Comparison of ENCODE assay signal across 1 cellular context in the genomic region with DNA sequence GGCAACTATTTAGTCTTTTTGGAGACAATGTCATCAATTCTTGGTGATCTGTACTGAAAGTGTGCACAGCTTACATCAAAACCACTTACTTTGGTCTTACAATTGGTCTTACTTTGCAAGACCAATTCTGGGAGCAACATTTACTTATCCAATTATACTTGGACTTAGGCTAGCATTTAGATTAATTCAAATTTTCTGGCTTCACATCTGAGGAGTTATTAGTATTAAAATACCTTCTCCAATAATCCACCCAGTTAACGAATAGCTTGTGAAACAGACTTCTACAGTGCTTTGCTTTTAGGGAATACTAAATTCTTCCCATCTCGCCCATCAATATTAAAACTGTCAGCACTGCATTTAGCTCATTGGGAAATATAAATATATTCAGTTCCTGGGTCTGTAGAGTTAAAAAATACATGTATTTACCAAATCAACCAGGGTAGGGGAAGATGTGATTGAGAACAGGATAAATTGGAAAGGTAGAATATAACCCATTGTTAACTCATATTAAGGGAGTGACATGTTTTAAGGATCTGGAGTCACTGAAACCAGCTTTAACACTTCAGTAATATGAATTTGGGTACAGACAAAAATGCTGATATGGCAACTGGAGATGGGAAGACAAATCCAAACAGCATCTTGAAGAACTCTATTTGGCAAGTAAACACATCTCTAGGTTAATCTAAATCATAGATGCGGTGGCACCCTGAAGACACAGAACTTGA.
TF ChIP-seq lines count a peak whose summit lies in the region.

No MANE protein-coding gene starts in this region.

TF ChIP-seq in SK-N-SH treated with all-trans-retinoic acid at 6 μM for 48 hours, 23 proteins besides CTCF, POLR2A, EP300 and RAD21 (continued from another document):
- TF ChIP-seq TSHZ2 (CRISPR knock-in tag; IDR thresholded peaks at IDR 0.05) = no peak
- TF ChIP-seq ISL1 (CRISPR knock-in tag; IDR thresholded peaks at IDR 0.05) = no peak
- TF ChIP-seq, protein P1, sequence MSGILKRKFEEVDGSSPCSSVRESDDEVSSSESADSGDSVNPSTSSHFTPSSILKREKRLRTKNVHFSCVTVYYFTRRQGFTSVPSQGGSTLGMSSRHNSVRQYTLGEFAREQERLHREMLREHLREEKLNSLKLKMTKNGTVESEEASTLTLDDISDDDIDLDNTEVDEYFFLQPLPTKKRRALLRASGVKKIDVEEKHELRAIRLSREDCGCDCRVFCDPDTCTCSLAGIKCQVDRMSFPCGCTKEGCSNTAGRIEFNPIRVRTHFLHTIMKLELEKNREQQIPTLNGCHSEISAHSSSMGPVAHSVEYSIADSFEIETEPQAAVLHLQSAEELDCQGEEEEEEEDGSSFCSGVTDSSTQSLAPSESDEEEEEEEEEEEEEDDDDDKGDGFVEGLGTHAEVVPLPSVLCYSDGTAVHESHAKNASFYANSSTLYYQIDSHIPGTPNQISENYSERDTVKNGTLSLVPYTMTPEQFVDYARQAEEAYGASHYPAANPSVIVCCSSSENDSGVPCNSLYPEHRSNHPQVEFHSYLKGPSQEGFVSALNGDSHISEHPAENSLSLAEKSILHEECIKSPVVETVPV (CRISPR knock-in tag; IDR thresholded peaks at IDR 0.05) = no peak
- TF ChIP-seq ESRRG (CRISPR knock-in tag; IDR thresholded peaks at IDR 0.05) = no peak
- TF ChIP-seq ZNF70 (CRISPR knock-in tag; IDR thresholded peaks at IDR 0.05) = no peak
